ENCODE assay signal across 29 cellular contexts in genomic region chr13:100946588-100946987, GRCh38.
"Had no signal": no experiment of that assay in that cellular context is flagged by ENCODE, and none has a peak within 500 bp of the region (broad histone marks: within the 10 kb centered on the region; RNA-seq: fewer than 3 reads in every experiment).

No MANE protein-coding gene starts in this region.

- H3K4me3 ChIP-seq: ovary, psoas muscle, right lobe of liver, sigmoid colon, stomach, thoracic aorta, thyroid gland, tibial nerve, upper lobe of left lung, vagina had no signal

- H3K27ac ChIP-seq: neutrophil, ovary, parathyroid adenoma, psoas muscle, right lobe of liver, sigmoid colon, stomach, thoracic aorta, thyroid gland, tibial nerve, upper lobe of left lung, vagina had no signal

- H3K27ac Mint-ChIP-seq: naive B cell; naive thymus-derived CD8-positive, alpha-beta T cell; natural killer cell treated with Interleukin-12 subunit alpha and Interleukin-12 subunit beta and Interleukin-15 and Interleukin-18, amount 100 ng/mL, for 72 hours; progenitor cell of endocrine pancreas; stimulated activated memory B cell treated with anti-CD40 and anti-IgM and Interleukin-4, amounts not matched to agents 10 μg/mL and 1 μg/mL and 100 μg/mL, for 72 hours had no signal

- H3K4me3 Mint-ChIP-seq: naive thymus-derived CD8-positive, alpha-beta T cell; natural killer cell treated with Interleukin-12 subunit alpha and Interleukin-12 subunit beta and Interleukin-15 and Interleukin-18, amount 100 ng/mL, for 72 hours; nephron progenitor cell; neural crest cell; stimulated activated memory B cell treated with anti-CD40 and anti-IgM and Interleukin-4, amounts not matched to agents 10 μg/mL and 1 μg/mL and 100 μg/mL, for 72 hours had no signal

- H3K9me3 ChIP-seq: neutrophil, ovary, psoas muscle, right lobe of liver, sigmoid colon, stomach, thoracic aorta, thyroid gland, tibial nerve, upper lobe of left lung, vagina had no signal

- H2AFZ ChIP-seq: parathyroid adenoma had no signal

- ATAC-seq: psoas muscle; right lobe of liver; stimulated activated memory B cell treated with anti-CD40 and anti-IgM and Interleukin-4, amounts not matched to agents 10 μg/mL and 1 μg/mL and 100 μg/mL, for 72 hours had no signal

- H3K4me1 ChIP-seq: parathyroid adenoma, psoas muscle, right lobe of liver, sigmoid colon, stomach, tibial nerve, upper lobe of left lung, vagina had no signal

- H3K79me2 ChIP-seq: parathyroid adenoma had no signal

- H3K27me3 Mint-ChIP-seq: stimulated activated memory B cell treated with anti-CD40 and anti-IgM and Interleukin-4, amounts not matched to agents 10 μg/mL and 1 μg/mL and 100 μg/mL, for 72 hours had no signal

- H3K4me1 Mint-ChIP-seq: naive B cell; naive thymus-derived CD8-positive, alpha-beta T cell; stimulated activated memory B cell treated with anti-CD40 and anti-IgM and Interleukin-4, amounts not matched to agents 10 μg/mL and 1 μg/mL and 100 μg/mL, for 72 hours had no signal

- H3K9me3 Mint-ChIP-seq: natural killer cell treated with Interleukin-12 subunit alpha and Interleukin-12 subunit beta and Interleukin-15 and Interleukin-18, amount 100 ng/mL, for 72 hours; nephron progenitor cell had no signal

- DNase-seq: naive B cell; naive thymus-derived CD8-positive, alpha-beta T cell; nephron progenitor cell; nucleus accumbens; ovary; posterior cingulate gyrus; psoas muscle; right cardiac atrium; right lobe of liver; sigmoid colon; small intestine; stimulated activated CD4-positive, alpha-beta T cell treated with anti-CD3 and anti-CD28 coated beads, Interleukin-15, amount 100 ng/mL, for 24 hours; stimulated activated CD4-positive, alpha-beta T cell treated with anti-CD3 and anti-CD28 coated beads, Interleukin-2, amount 100 ng/mL, for 24 hours; stimulated activated CD4-positive, alpha-beta T cell treated with anti-CD3 and anti-CD28 coated beads, Interleukin-2, amount 100 ng/mL, for 48 hours; stimulated activated CD4-positive, alpha-beta T cell treated with anti-CD3 and anti-CD28 coated beads, Interleukin-4, amount 100 ng/mL, for 24 hours; stimulated activated naive CD4-positive, alpha-beta T cell treated with Interleukin-2 at 50 U/mL for 16 hours; stomach; thyroid gland; trophoblast cell; upper lobe of left lung had no signal

- H3K36me3 ChIP-seq: neutrophil, ovary, right lobe of liver, sigmoid colon, stomach, thoracic aorta, thyroid gland, tibial nerve, upper lobe of left lung, vagina had no signal

- H3K27me3 ChIP-seq: neutrophil, ovary, right lobe of liver, sigmoid colon, stomach, thyroid gland, tibial nerve, upper lobe of left lung, vagina had no signal
